8 cellular contexts compared by ENCODE assay signal in the genomic region with DNA sequence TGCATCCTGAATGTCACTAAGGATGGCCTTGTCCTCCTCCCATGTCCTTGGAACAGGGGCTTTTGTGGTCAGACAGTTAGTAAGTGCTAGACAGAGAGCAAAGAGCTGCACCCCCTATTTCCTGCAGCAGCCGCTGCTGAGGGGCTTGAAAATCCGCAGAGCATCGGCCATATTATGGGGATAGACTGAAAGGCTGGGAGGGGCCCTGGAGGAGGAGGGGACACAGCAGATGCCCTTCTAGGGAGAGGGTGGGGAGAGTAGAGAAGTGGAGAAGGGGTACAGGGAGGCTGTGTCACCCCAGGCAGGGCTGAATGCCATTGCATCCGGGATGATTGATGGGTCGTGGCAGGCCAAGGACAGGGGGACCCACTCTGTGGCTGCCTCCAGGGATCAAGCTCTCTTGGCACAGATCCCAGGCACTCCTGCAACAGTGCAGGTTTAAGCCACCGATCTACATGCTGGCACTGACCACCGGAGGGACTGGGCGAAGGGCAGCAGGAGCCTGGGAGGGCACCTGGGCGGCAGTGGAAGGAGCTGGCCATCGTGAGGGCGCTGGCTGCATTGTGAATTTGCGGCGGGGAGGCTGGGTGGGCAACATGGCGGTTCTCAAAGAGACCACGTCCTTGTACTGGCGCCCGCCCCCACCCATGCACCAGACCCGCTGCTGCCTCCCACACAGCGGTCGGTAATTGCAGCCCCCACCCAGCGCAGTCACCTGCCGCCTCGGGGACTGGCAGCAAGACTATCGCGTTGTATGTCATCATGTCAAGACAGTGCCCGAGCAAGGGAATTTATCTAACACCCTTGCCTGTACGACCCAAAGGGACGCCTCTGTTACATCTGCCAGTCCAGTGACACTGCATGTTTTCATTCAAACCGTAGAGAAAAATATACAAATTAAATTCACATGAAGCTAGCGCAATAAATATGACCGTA. TPM values are rescaled to one million over a fixed set of nuclear protein-coding genes. Genes with fewer than 3 reads are reported as not detected.
DNase-seq lines count a peak whose midpoint lies in the region; FAIRE-seq and TF ChIP-seq lines count a peak whose summit lies in the region.
"Not testable (repeated sequence)": the region's sequence is repeated elsewhere in the genome, so short reads cannot be mapped to it uniquely, and the experiment has no call there.

No MANE protein-coding gene starts in this region.

- in situ Hi-C loops in SK-MEL-5 (cut with HindIII; ENCODE audit: low pct_unique_long_range_greater_than_20kb, low sequenced_read_pairs) = not testable (repeated sequence)

- not testable (repeated sequence) for H3K79me2 ChIP-seq in Karpas-422 (ENCODE audit: low read length); endothelial cell of umbilical vein (ENCODE audit: control insufficient read depth, insufficient read depth, low read length)

- intact Hi-C loops in endothelial cell of umbilical vein (cut with micrococcal nuclease) = loop anchor here (1.0 to 5.0 kb wide), 6 partner anchors 24 to 102 kb away; partner anchors contain the start of genes BPHL, PSMG4 and RIPK1
- intact Hi-C loops in uterus (cut with DNase I; ENCODE audit: low total_unique reads) = not testable (repeated sequence)

- H2AFZ ChIP-seq in Karpas-422 (ENCODE audit: low read length) = not testable (repeated sequence)
- peak overlapping the region; percentile 46 for H2AFZ ChIP-seq in endothelial cell of umbilical vein (ENCODE audit: low read depth, low read length)

- not testable (repeated sequence) for H3K9me1 ChIP-seq in endothelial cell of umbilical vein (replicated peaks; ENCODE audit: control insufficient read depth, extremely low read depth, insufficient read depth, low read length)

- H3K9me3 ChIP-seq in Karpas-422 (ENCODE audit: low read length); endothelial cell of umbilical vein (replicated peaks; ENCODE audit: control insufficient read depth, insufficient read depth, low read length); uterus: not testable (repeated sequence)

- not testable (repeated sequence) for TF ChIP-seq POLR2A in endothelial cell of umbilical vein (IDR thresholded peaks at IDR 0.05; ENCODE audit: low read depth, low read length); uterus (IDR thresholded peaks at IDR 0.05)

- not testable (repeated sequence) for BruUV-seq in endothelial cell of umbilical vein (replicated peaks; lab: Mats Ljungman, UMichigan)

- DNase-seq in GM12865 (ENCODE audit: low read depth) (peak; percentile 33), SK-MEL-5 (ENCODE audit: low read depth, low spot score) (peak; percentile 34), endothelial cell of umbilical vein (ENCODE audit: low read depth, low spot score) (peak; percentile 40), left kidney (ENCODE audit: low read depth, low spot score) (peak; percentile 68), uterus (peak; percentile 35 to 37)
- not testable (repeated sequence) for DNase-seq in Karpas-422
- peak; percentile 12 for DNase-seq in activated naive CD4-positive, alpha-beta T cell treated with Interleukin-2 at 50 U/mL for 16 hours

- peak overlapping the region; percentile 68 for H3K4me2 ChIP-seq in Karpas-422 (ENCODE audit: low read depth, low read length, poor library complexity, severe bottlenecking)
- peak overlapping the region; percentile 76 for H3K4me2 ChIP-seq in endothelial cell of umbilical vein (ENCODE audit: insufficient read depth, low read length)

- dilution Hi-C loops in endothelial cell of umbilical vein (cut with MboI; ENCODE audit: extremely low pct_ligation_motif_present, low sequenced_read_pairs) = not testable (repeated sequence)

- POLR2A ChIA-PET in endothelial cell of umbilical vein (lab: Charles Lee) = interaction anchor here (0.7 to 1.5 kb wide), 4 partner anchors 9 to 102 kb away, joined by 3 to 7 read pairs (median 4); no protein-coding TSS in a partner anchor

- peak; percentile 38 for FAIRE-seq in endothelial cell of umbilical vein (lab: Jason Lieb, UNC)

- not testable (repeated sequence) for H3K27ac ChIP-seq in Karpas-422 (ENCODE audit: low read length)
- H3K27ac ChIP-seq in endothelial cell of umbilical vein (ENCODE audit: insufficient read depth, low read depth, low read length) (peak overlapping the region; percentile 2), rectal smooth muscle tissue (ENCODE audit: low read depth, low read length) (peak overlapping the region; percentile 84), uterus (peak overlapping the region; percentile 93 to 99)

- not testable (repeated sequence) for H3K36me3 ChIP-seq in Karpas-422 (ENCODE audit: insufficient read depth, low read length); endothelial cell of umbilical vein (ENCODE audit: control insufficient read depth in 2 of 2, extremely low read depth in 1 of 2, insufficient read depth in 2 of 2, low read length in 2 of 2); rectal smooth muscle tissue (ENCODE audit: control insufficient read depth, insufficient read depth, low read length); uterus

- CTCF ChIA-PET in endothelial cell of umbilical vein (lab: Charles Lee) = interaction anchor here (0.6 to 3.9 kb wide), 23 partner anchors 7 to 576 kb away, joined by 3 to 45 read pairs (median 4); partner anchors contain the start of genes BPHL, NQO2 and PSMG4

- TF ChIP-seq CTCF in GM12865 (IDR thresholded peaks at IDR 0.05; ENCODE audit: insufficient read depth, low read depth, low read length, missing control alignments); endothelial cell of umbilical vein (IDR thresholded peaks at IDR 0.05; ENCODE audit: extremely low read depth in 1 of 2, insufficient read depth in 1 of 2, low read depth in 1 of 2, low read length in 2 of 2); uterus (IDR thresholded peaks at IDR 0.05): not testable (repeated sequence)

- not testable (repeated sequence) for H3K9me2 ChIP-seq in Karpas-422 (replicated peaks; ENCODE audit: insufficient read depth, low read length)

- not testable (repeated sequence) for H4K20me1 ChIP-seq in Karpas-422 (ENCODE audit: insufficient read depth, low read depth, low read length); endothelial cell of umbilical vein (replicated peaks; ENCODE audit: control insufficient read depth, extremely low read depth, insufficient read depth, low read length)

- not testable (repeated sequence) for H3K27me3 ChIP-seq in Karpas-422 (ENCODE audit: low read length); endothelial cell of umbilical vein (ENCODE audit: control insufficient read depth in 2 of 2, insufficient read depth in 2 of 2, low read length in 2 of 2); rectal smooth muscle tissue (ENCODE audit: control insufficient read depth, insufficient read depth, low read length); uterus

- H3K9ac ChIP-seq in Karpas-422 (ENCODE audit: low read length) (peak overlapping the region; percentile 59; the same call in 1 of the 2 replicates), endothelial cell of umbilical vein (replicated peaks; ENCODE audit: extremely low read depth, insufficient read depth, low read length) (peak overlapping the region; percentile 88), rectal smooth muscle tissue (ENCODE audit: low read length) (peak overlapping the region; percentile 3)

- peak overlapping the region; percentile 84 for H3K4me3 ChIP-seq in GM12865 (ENCODE audit: low read depth, low read length)
- peak overlapping the region; percentile 69 for H3K4me3 ChIP-seq in Karpas-422 (ENCODE audit: low read length)
- H3K4me3 ChIP-seq in endothelial cell of umbilical vein (replicated peaks in 1 of 3; ENCODE audit: insufficient read depth in 1 of 3, low read depth in 1 of 3, low read length in 3 of 3) = peak overlapping the region; percentile 70 to 88 (median 84)
- peak overlapping the region; percentile 65 for H3K4me3 ChIP-seq in rectal smooth muscle tissue (ENCODE audit: low read length)
- peak overlapping the region; percentile 56 to 82 for H3K4me3 ChIP-seq in uterus

- H3K4me1 ChIP-seq in Karpas-422 (ENCODE audit: low read length) = peaks cover 16% of the 10 kb centered on the region
- H3K4me1 ChIP-seq in endothelial cell of umbilical vein (ENCODE audit: control insufficient read depth, extremely low read depth, insufficient read depth, low read length); rectal smooth muscle tissue (ENCODE audit: control insufficient read depth, insufficient read depth, low read length); uterus: not testable (repeated sequence)

RNA-seq across cellular contexts. Expression of gene TUBB2A, which starts 0.9 kb away (rescaled TPM):
- total RNA-seq in Karpas-422 (2014; rRNA removed; shearing (Covaris generic); ENCODE audit: low replicate concordance) = 0.51 TPM in 1 of 2 replicates, not detected in the other
- 118 and 127 TPM in 2 replicates for total RNA-seq in SK-MEL-5 (2014; rRNA removed; shearing (Covaris generic))
- 197 and 208 TPM in 2 replicates for polyA plus RNA-seq in SK-MEL-5 (2015; cell fraction: cytosol; rRNA removed)
- polyA plus RNA-seq in SK-MEL-5 (2015; cell fraction: nucleus; rRNA removed) = 98.1 and 104 TPM in 2 replicates
- total RNA-seq in endothelial cell of umbilical vein (73.2 and 80.3 TPM in 2 replicates), uterus (100 to 1,000 TPM in 1 of 4 donors, 10 to 100 TPM in 3; 21.5 to 100 (median 59.0) TPM)
- polyA plus RNA-seq in endothelial cell of umbilical vein = 99.2 and 128 TPM in 2 replicates
- polyA plus RNA-seq in endothelial cell of umbilical vein (2011; cell fraction: cytosol; rRNA removed) = 78.6 and 88.9 TPM in 2 replicates
- polyA plus RNA-seq in endothelial cell of umbilical vein (2011; cell fraction: nucleus; rRNA removed) = 47.8 and 51.7 TPM in 2 replicates
- 86.4 and 95.8 TPM in 2 replicates for polyA plus RNA-seq in endothelial cell of umbilical vein (2012)
- 56.4 and 61.2 TPM in 2 replicates for polyA minus RNA-seq in endothelial cell of umbilical vein
- polyA minus RNA-seq in endothelial cell of umbilical vein (2011; cell fraction: cytosol; rRNA and poly(A)+ RNA removed) = 10.5 TPM
- polyA minus RNA-seq in endothelial cell of umbilical vein (2011; cell fraction: nucleus; rRNA and poly(A)+ RNA removed) = 14.7 and 17.8 TPM in 2 replicates

RNA-seq across cellular contexts. Expression of gene BPHL, which starts 37.9 kb away (rescaled TPM):
- total RNA-seq in Karpas-422 (2014; rRNA removed; shearing (Covaris generic); ENCODE audit: low replicate concordance) = 9.3 and 14.6 TPM in 2 replicates
- 66.6 and 75.5 TPM in 2 replicates for total RNA-seq in SK-MEL-5 (2014; rRNA removed; shearing (Covaris generic))
- 43.4 and 50.2 TPM in 2 replicates for polyA plus RNA-seq in SK-MEL-5 (2015; cell fraction: cytosol; rRNA removed)
- 100 and 127 TPM in 2 replicates for polyA plus RNA-seq in SK-MEL-5 (2015; cell fraction: nucleus; rRNA removed)
- total RNA-seq in endothelial cell of umbilical vein (14.8 and 16.6 TPM in 2 replicates), uterus (10 to 100 TPM in 3 of 4 donors, 1 to 10 TPM in 1; 4.1 to 30.9 (median 22.0) TPM)
- polyA plus RNA-seq in endothelial cell of umbilical vein = 10.3 and 12.3 TPM in 2 replicates
- 10.4 and 11.5 TPM in 2 replicates for polyA plus RNA-seq in endothelial cell of umbilical vein (2011; cell fraction: cytosol; rRNA removed)
- polyA plus RNA-seq in endothelial cell of umbilical vein (2011; cell fraction: nucleus; rRNA removed) = 22.0 and 24.5 TPM in 2 replicates
- polyA plus RNA-seq in endothelial cell of umbilical vein (2012) = 16.3 and 16.8 TPM in 2 replicates
- 11.5 and 15.7 TPM in 2 replicates for polyA minus RNA-seq in endothelial cell of umbilical vein
- polyA minus RNA-seq in endothelial cell of umbilical vein (2011; cell fraction: cytosol; rRNA and poly(A)+ RNA removed) = 6.6 TPM
- 9.0 and 9.9 TPM in 2 replicates for polyA minus RNA-seq in endothelial cell of umbilical vein (2011; cell fraction: nucleus; rRNA and poly(A)+ RNA removed)

Comparison
In these comparisons a context has a peak if more than half of its experiments do, and no peak if none do; other contexts are left out.
1. H3K9ac ChIP-seq: peak in every context shown above with its lines; median percentile 88 in endothelial cell of umbilical vein; 59 in Karpas-422; 3 in rectal smooth muscle tissue.
2. RNA of gene TUBB2A, which starts 0.9 kb away (total RNA-seq): 118 to 127 TPM in SK-MEL-5, 73.2 to 80.3 TPM in endothelial cell of umbilical vein and 21.5 to 100 TPM in uterus; 0.51 TPM in Karpas-422; every median in the first group is over 10 times any median in the second.
3. Peak in every context shown above with its lines, with median percentiles within 50 percentile points of each other: H3K4me3 ChIP-seq.